ENCODE assay signal across 1 cellular context in the genomic region with DNA sequence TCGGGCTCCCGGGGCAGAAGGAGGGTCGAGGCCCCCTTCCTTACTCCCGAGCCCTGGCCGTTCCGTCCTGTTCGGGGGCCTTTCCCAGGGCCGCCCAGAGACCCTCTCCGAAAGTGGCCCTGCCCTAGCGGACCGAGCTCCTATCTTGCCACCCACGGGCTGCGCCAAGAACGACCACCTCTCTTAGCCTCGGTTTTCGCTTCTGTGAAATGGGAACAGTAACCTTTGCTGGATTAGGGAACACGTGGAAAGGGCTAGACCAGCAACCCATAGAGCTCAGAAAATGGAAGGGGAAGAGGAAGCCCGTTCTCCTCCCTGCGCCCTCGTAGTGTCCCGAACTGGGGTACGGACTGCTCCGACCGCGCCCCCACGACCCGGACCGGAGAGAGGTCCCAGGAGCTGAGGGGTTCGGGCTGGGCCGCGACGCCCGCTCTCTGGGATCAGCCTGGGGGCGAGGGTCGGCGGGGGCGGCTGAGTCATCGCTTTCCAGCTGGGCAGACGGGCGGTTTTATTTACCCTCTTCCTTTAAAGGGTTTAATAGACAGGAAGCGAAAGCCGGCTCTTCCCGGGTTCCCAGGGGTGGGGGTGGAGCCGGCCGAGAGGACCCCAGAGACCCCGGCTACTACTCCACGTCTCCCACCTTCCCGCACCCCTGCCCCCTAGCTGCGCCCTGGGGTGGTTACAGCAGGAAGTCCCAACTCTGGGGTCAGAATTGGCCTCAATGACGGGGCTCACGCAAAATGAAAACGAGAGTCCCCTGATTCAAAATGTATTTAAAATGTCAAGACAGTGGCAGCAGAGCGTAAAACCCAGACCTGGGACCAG.
TF ChIP-seq lines count a peak whose summit lies in the region.

No MANE protein-coding gene starts in this region.

TF ChIP-seq in HepG2, 621 proteins besides CTCF, POLR2A, EP300 and RAD21 (continues in another document):
- TF ChIP-seq JUND (CRISPR knock-in tag; IDR thresholded peaks at IDR 0.05) (peak; percentile 35; the same call in 1 of the 2 replicates), ZNF282 (IDR thresholded peaks at IDR 0.05; ENCODE audit: partially characterized antibody) (no peak), ZNF326 (CRISPR knock-in tag; IDR thresholded peaks at IDR 0.05; ENCODE audit: borderline replicate concordance) (no peak), RCOR2 (CRISPR knock-in tag; IDR thresholded peaks at IDR 0.05) (no peak), KLF16 (CRISPR knock-in tag; IDR thresholded peaks at IDR 0.05) (no peak), MED1 (CRISPR knock-in tag; IDR thresholded peaks at IDR 0.05) (0 out of 2 replicates have a peak, but pooled peaks have one; percentile 14), CSRNP1 (CRISPR knock-in tag; IDR thresholded peaks at IDR 0.05) (no peak), ZNF501 (CRISPR knock-in tag; IDR thresholded peaks at IDR 0.05) (peak; percentile 65; the same call in 1 of the 2 replicates), TBX3 (IDR thresholded peaks at IDR 0.05; ENCODE audit: borderline replicate concordance) (no peak), ZC3H13 (CRISPR knock-in tag; IDR thresholded peaks at IDR 0.05) (0 out of 2 replicates have a peak, but pooled peaks have one; percentile 42), ERF (CRISPR knock-in tag; IDR thresholded peaks at IDR 0.05) (0 out of 2 replicates have a peak, but pooled peaks have one; percentile 8), ELF3 (CRISPR knock-in tag; IDR thresholded peaks at IDR 0.05) (peak; percentile 0; the same call in 1 of the 2 replicates), ZFX (CRISPR knock-in tag; IDR thresholded peaks at IDR 0.05; ENCODE audit: low read depth) (no peak), ZNF550 (CRISPR knock-in tag; IDR thresholded peaks at IDR 0.05; ENCODE audit: borderline replicate concordance) (no peak), ZNF101 (CRISPR knock-in tag; IDR thresholded peaks at IDR 0.05; ENCODE audit: borderline replicate concordance, low read depth) (no peak), TP53 (CRISPR knock-in tag; conservative IDR thresholded peaks at IDR 0.05) (no peak), ZNF343 (CRISPR knock-in tag; IDR thresholded peaks at IDR 0.05) (no peak), SOX5 (CRISPR knock-in tag; IDR thresholded peaks at IDR 0.05; ENCODE audit: borderline replicate concordance) (no peak), ARHGAP35 (CRISPR knock-in tag; IDR thresholded peaks at IDR 0.05; ENCODE audit: borderline replicate concordance) (no peak), MTF1 (CRISPR knock-in tag; IDR thresholded peaks at IDR 0.05) (no peak), SRF (IDR thresholded peaks at IDR 0.05; ENCODE audit: low read depth, low read length) (peak; percentile 46; the same call in 1 of the 2 replicates), SUZ12 (IDR thresholded peaks at IDR 0.05; ENCODE audit: low read depth, low read length) (no peak), MLX (CRISPR knock-in tag; IDR thresholded peaks at IDR 0.05) (no peak), ZBTB3 (CRISPR knock-in tag; IDR thresholded peaks at IDR 0.05; ENCODE audit: borderline replicate concordance, low read depth) (no peak), AHDC1 (CRISPR knock-in tag; IDR thresholded peaks at IDR 0.05; ENCODE audit: borderline replicate concordance) (peak; percentile 54; the same call in 1 of the 2 replicates), ZNF768 (CRISPR knock-in tag; IDR thresholded peaks at IDR 0.05) (peak; percentile 52; the same call in 1 of the 2 replicates), ZNF75D (CRISPR knock-in tag; IDR thresholded peaks at IDR 0.05; ENCODE audit: borderline replicate concordance) (0 out of 2 replicates have a peak, but pooled peaks have one; percentile 62), PHB2 (IDR thresholded peaks at IDR 0.05; ENCODE audit: partially characterized antibody) (no peak), E2F2 (CRISPR knock-in tag; IDR thresholded peaks at IDR 0.05; ENCODE audit: borderline replicate concordance) (no peak), ZNF558 (CRISPR knock-in tag; IDR thresholded peaks at IDR 0.05; ENCODE audit: borderline replicate concordance) (no peak), STAT5B (CRISPR knock-in tag; IDR thresholded peaks at IDR 0.05) (no peak), RORA (CRISPR knock-in tag; IDR thresholded peaks at IDR 0.05) (no peak), ZMYM3 (CRISPR knock-in tag; IDR thresholded peaks at IDR 0.05) (peak; percentile 96), FOSL1 (CRISPR knock-in tag; IDR thresholded peaks at IDR 0.05; ENCODE audit: borderline replicate concordance) (peak; percentile 46; the same call in 1 of the 2 replicates), ARID5B (CRISPR knock-in tag; IDR thresholded peaks at IDR 0.05) (0 out of 2 replicates have a peak, but pooled peaks have one; percentile 8), ZNF205 (CRISPR knock-in tag; IDR thresholded peaks at IDR 0.05) (no peak)
- TF ChIP-seq, protein P1, sequence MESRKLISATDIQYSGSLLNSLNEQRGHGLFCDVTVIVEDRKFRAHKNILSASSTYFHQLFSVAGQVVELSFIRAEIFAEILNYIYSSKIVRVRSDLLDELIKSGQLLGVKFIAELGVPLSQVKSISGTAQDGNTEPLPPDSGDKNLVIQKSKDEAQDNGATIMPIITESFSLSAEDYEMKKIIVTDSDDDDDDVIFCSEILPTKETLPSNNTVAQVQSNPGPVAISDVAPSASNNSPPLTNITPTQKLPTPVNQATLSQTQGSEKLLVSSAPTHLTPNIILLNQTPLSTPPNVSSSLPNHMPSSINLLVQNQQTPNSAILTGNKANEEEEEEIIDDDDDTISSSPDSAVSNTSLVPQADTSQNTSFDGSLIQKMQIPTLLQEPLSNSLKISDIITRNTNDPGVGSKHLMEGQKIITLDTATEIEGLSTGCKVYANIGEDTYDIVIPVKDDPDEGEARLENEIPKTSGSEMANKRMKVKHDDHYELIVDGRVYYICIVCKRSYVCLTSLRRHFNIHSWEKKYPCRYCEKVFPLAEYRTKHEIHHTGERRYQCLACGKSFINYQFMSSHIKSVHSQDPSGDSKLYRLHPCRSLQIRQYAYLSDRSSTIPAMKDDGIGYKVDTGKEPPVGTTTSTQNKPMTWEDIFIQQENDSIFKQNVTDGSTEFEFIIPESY (CRISPR knock-in tag; IDR thresholded peaks at IDR 0.05): 0 out of 2 replicates have a peak, but pooled peaks have one; percentile 12
- TF ChIP-seq, protein P2, sequence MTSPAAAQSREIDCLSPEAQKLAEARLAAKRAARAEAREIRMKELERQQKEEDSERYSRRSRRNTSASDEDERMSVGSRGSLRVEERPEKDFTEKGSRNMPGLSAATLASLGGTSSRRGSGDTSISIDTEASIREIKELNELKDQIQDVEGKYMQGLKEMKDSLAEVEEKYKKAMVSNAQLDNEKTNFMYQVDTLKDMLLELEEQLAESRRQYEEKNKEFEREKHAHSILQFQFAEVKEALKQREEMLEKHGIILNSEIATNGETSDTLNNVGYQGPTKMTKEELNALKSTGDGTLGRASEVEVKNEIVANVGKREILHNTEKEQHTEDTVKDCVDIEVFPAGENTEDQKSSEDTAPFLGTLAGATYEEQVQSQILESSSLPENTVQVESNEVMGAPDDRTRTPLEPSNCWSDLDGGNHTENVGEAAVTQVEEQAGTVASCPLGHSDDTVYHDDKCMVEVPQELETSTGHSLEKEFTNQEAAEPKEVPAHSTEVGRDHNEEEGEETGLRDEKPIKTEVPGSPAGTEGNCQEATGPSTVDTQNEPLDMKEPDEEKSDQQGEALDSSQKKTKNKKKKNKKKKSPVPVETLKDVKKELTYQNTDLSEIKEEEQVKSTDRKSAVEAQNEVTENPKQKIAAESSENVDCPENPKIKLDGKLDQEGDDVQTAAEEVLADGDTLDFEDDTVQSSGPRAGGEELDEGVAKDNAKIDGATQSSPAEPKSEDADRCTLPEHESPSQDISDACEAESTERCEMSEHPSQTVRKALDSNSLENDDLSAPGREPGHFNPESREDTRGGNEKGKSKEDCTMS (CRISPR knock-in tag; conservative IDR thresholded peaks at IDR 0.05): no peak
